8 cellular contexts compared by ENCODE assay signal in the genomic region with DNA sequence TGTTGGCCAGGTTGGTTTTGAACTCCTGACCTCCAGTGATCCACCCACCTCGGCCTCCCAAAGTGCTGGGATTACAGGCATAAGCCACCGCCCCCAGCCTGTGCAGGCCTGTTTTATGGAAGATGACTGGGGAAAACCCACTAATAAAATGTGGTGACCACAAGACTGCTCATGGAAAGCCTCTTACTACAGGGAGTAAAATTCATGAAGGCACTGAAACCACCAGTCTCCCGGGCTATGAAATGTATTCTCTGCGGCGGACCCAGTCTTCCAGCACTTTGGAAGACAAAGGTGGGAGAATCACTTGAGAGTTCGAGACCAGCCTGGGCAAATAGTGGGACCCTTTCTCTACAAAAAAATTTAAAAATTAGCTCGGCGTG. TPM values are rescaled to one million over a fixed set of nuclear protein-coding genes. Genes with fewer than 3 reads are reported as not detected.
DNase-seq lines count a peak whose midpoint lies in the region; TF ChIP-seq lines count a peak whose summit lies in the region.
"Not testable (repeated sequence)": the region's sequence is repeated elsewhere in the genome, so short reads cannot be mapped to it uniquely, and the experiment has no call there.

No MANE protein-coding gene starts in this region.

- CTCF ChIA-PET in PC-9 (lab: Charles Lee) = not testable (repeated sequence)

- peak overlapping the region; percentile 91 for H3K9ac ChIP-seq in GM23248
- H3K9ac ChIP-seq in skeletal muscle satellite cell (ENCODE audit: low read depth, low read length) = peak overlapping the region; percentile 93

- H3K36me3 Mint-ChIP-seq in activated T-helper 1 cell treated with anti-CD3 and anti-CD28 coated beads, Interleukin-12 subunit alpha, Interleukin-12 subunit beta, Interleukin-2, Interleukin-4 antibody, amounts not matched to agents 30 ng/mL and 10 ng/mL and 1 ng/mL, durations not matched to agents 14 hours and 24 hours and 36 hours (ENCODE audit: low read depth) = peaks cover 12% of the 10 kb centered on the region
- not testable (repeated sequence) for H3K36me3 Mint-ChIP-seq in glutamatergic neuron (ENCODE audit: unreplicated experiment)

- H2AFZ ChIP-seq in GM23248 = peak overlapping the region; percentile 98
- peak overlapping the region; percentile 94; the same call in 1 of the 2 replicates for H2AFZ ChIP-seq in PC-9

- H3K27me3 Mint-ChIP-seq in activated T-helper 1 cell treated with anti-CD3 and anti-CD28 coated beads, Interleukin-12 subunit alpha, Interleukin-12 subunit beta, Interleukin-2, Interleukin-4 antibody, amounts not matched to agents 30 ng/mL and 10 ng/mL and 1 ng/mL, durations not matched to agents 14 hours and 24 hours and 36 hours (ENCODE audit: insufficient read depth); glutamatergic neuron (ENCODE audit: unreplicated experiment): not testable (repeated sequence)

- not testable (repeated sequence) for H3K4me1 Mint-ChIP-seq in activated T-helper 1 cell treated with anti-CD3 and anti-CD28 coated beads, Interleukin-12 subunit alpha, Interleukin-12 subunit beta, Interleukin-2, Interleukin-4 antibody, amounts not matched to agents 30 ng/mL and 10 ng/mL and 1 ng/mL, durations not matched to agents 14 hours and 24 hours and 36 hours (ENCODE audit: low read depth); glutamatergic neuron (ENCODE audit: low read depth, unreplicated experiment)

- BruUV-seq in PC-9 (replicated peaks; lab: Mats Ljungman, UMichigan) = TSS peak; percentile 90

- H4K20me1 ChIP-seq in GM23248 (ENCODE audit: insufficient read depth); PC-9 (ENCODE audit: insufficient read depth): not testable (repeated sequence)

- peak overlapping the region; percentile 99 for H3K4me3 Mint-ChIP-seq in activated T-helper 1 cell treated with anti-CD3 and anti-CD28 coated beads, Interleukin-12 subunit alpha, Interleukin-12 subunit beta, Interleukin-2, Interleukin-4 antibody, amounts not matched to agents 30 ng/mL and 10 ng/mL and 1 ng/mL, durations not matched to agents 14 hours and 24 hours and 36 hours
- peak overlapping the region; percentile 76 for H3K4me3 Mint-ChIP-seq in glutamatergic neuron (ENCODE audit: unreplicated experiment)

- TF ChIP-seq CTCF in 22Rv1 (IDR thresholded peaks at IDR 0.05); PC-9 (conservative IDR thresholded peaks at IDR 0.05); glutamatergic neuron (IDR thresholded peaks at IDR 0.05; ENCODE audit: partially characterized antibody, unreplicated experiment): not testable (repeated sequence)

- H3K27me3 ChIP-seq in GM23248 (replicated peaks; ENCODE audit: insufficient read depth); PC-9 (ENCODE audit: insufficient read depth, low read depth); muscle layer of duodenum (ENCODE audit: low read depth, low read length); skeletal muscle satellite cell (ENCODE audit: control insufficient read depth, insufficient read depth, low read length): not testable (repeated sequence)

- H3K79me2 ChIP-seq in GM23248 (ENCODE audit: insufficient read depth) (peaks cover 39% of the 10 kb centered on the region), PC-9 (ENCODE audit: low read depth) (peaks cover 20% of the 10 kb centered on the region)

- H3K4me3 ChIP-seq in GM23248 = peak overlapping the region; percentile 88
- H3K4me3 ChIP-seq in PC-9 = peak overlapping the region; percentile 81; the same call in 1 of the 2 replicates
- peak overlapping the region; percentile 77 to 80 for H3K4me3 ChIP-seq in muscle layer of duodenum (ENCODE audit: low read depth in 1 of 2, low read length in 2 of 2)
- H3K4me3 ChIP-seq in skeletal muscle satellite cell (ENCODE audit: low read length) = peak overlapping the region; percentile 77

- POLR2A ChIA-PET in PC-9 (lab: Charles Lee; ENCODE audit: unreplicated experiment) = not testable (repeated sequence)

- intact Hi-C loops in PC-9 (cut with micrococcal nuclease; ENCODE audit: unreplicated experiment) = not testable (repeated sequence)
- intact Hi-C loops in activated T-helper 1 cell treated with anti-CD3 and anti-CD28 coated beads, Interleukin-12 subunit alpha, Interleukin-12 subunit beta, Interleukin-2, Interleukin-4 antibody, amounts not matched to agents 30 ng/mL and 10 ng/mL and 1 ng/mL, durations not matched to agents 14 hours and 24 hours and 36 hours (cut with micrococcal nuclease) = loop anchor here (5.0 kb wide), 2 partner anchors 453 to 973 kb away; a partner anchor contains a TSS

- not testable (repeated sequence) for H3K9me3 Mint-ChIP-seq in activated T-helper 1 cell treated with anti-CD3 and anti-CD28 coated beads, Interleukin-12 subunit alpha, Interleukin-12 subunit beta, Interleukin-2, Interleukin-4 antibody, amounts not matched to agents 30 ng/mL and 10 ng/mL and 1 ng/mL, durations not matched to agents 14 hours and 24 hours and 36 hours; glutamatergic neuron (ENCODE audit: unreplicated experiment)

- not testable (repeated sequence) for H3F3A ChIP-seq in GM23248 (ENCODE audit: insufficient read depth); PC-9 (ENCODE audit: insufficient read depth, low read depth)

- DNase-seq in GM23248; PC-9; activated T-helper 1 cell treated with anti-CD3 and anti-CD28 coated beads, Interleukin-12 subunit alpha, Interleukin-12 subunit beta, Interleukin-2, Interleukin-4 antibody, amounts not matched to agents 30 ng/mL and 10 ng/mL and 1 ng/mL, durations not matched to agents 14 hours and 24 hours and 36 hours (ENCODE audit: low spot score); glutamatergic neuron: not testable (repeated sequence)

- H3K9me3 ChIP-seq in GM23248 (ENCODE audit: low read depth); PC-9 (ENCODE audit: insufficient read depth, low read depth); muscle layer of duodenum (ENCODE audit: control insufficient read depth in 1 of 2, low read length in 2 of 2); skeletal muscle satellite cell (replicated peaks; ENCODE audit: low read length): not testable (repeated sequence)

- in situ Hi-C loops in GM23248 (cut with MboI) = not testable (repeated sequence)

- peak overlapping the region; percentile 91 for H3K27ac Mint-ChIP-seq in activated T-helper 1 cell treated with anti-CD3 and anti-CD28 coated beads, Interleukin-12 subunit alpha, Interleukin-12 subunit beta, Interleukin-2, Interleukin-4 antibody, amounts not matched to agents 30 ng/mL and 10 ng/mL and 1 ng/mL, durations not matched to agents 14 hours and 24 hours and 36 hours
- peak overlapping the region; percentile 62 for H3K27ac Mint-ChIP-seq in glutamatergic neuron (ENCODE audit: unreplicated experiment)

- H3K9me2 ChIP-seq in GM23248 (ENCODE audit: insufficient read depth); PC-9 (ENCODE audit: insufficient read depth): not testable (repeated sequence)

- H3K4me1 ChIP-seq in GM23248 (ENCODE audit: insufficient read depth); PC-9 (replicated peaks; ENCODE audit: insufficient read depth); skeletal muscle satellite cell (ENCODE audit: control insufficient read depth, insufficient read depth, low read length): not testable (repeated sequence)
- H3K4me1 ChIP-seq in muscle layer of duodenum (ENCODE audit: control insufficient read depth in 1 of 2, insufficient read depth in 2 of 2, low read length in 2 of 2) = peaks cover 0 to 14% of the 10 kb centered on the region in 2 donors

- WGBS in GM23248 (ENCODE audit: low coverage in 1 of 2, low lambda C conversion rate in 2 of 2, missing lambda C conversion rate in 2 of 2), 2 experiments = 69 to 70% methylated on average over 5 to 6 of the region's 8 CpGs

- H3K36me3 ChIP-seq in GM23248 (ENCODE audit: low read depth) = not testable (repeated sequence)
- 0 out of 2 replicates have a peak, but pooled peaks cover 13% of the 10 kb centered on the region for H3K36me3 ChIP-seq in PC-9 (ENCODE audit: low read depth)
- H3K36me3 ChIP-seq in muscle layer of duodenum (ENCODE audit: control insufficient read depth in 1 of 2, insufficient read depth in 2 of 2, low read length in 2 of 2) = peaks cover 6 to 13% of the 10 kb centered on the region in 2 donors
- H3K36me3 ChIP-seq in skeletal muscle satellite cell (ENCODE audit: insufficient read depth, low read length) = peaks cover 14% of the 10 kb centered on the region

- peak overlapping the region; percentile 83 for H3K4me2 ChIP-seq in GM23248 (ENCODE audit: unreplicated experiment)
- H3K4me2 ChIP-seq in PC-9 = peak overlapping the region; percentile 79
- H3K4me2 ChIP-seq in skeletal muscle satellite cell (ENCODE audit: low read length) = peak overlapping the region; percentile 83

- H3K27ac ChIP-seq in 22Rv1 (peak overlapping the region; percentile 88), GM23248 (peak overlapping the region; percentile 71), PC-9 (peak overlapping the region; percentile 72; the same call in 1 of the 2 replicates), cingulate gyrus (ENCODE audit: low read depth, low read length) (peak overlapping the region; percentile 93), muscle layer of duodenum (ENCODE audit: low read length) (peak overlapping the region; percentile 75)

RNA-seq across cellular contexts. Expression of a gene that starts 0.7 kb away (rescaled TPM):
- total RNA-seq in GM23248 (2014; rRNA removed; shearing (Covaris generic)) = 59.6 and 61.9 TPM in 2 replicates
- 37.5 and 40.1 TPM in 2 replicates for polyA plus RNA-seq in GM23248 (2016; fragmentation: Nextera tagmentation; extraction: Ambion mirVana)
- total RNA-seq in PC-9 (2021) (53.8 and 59.4 TPM in 2 replicates), glutamatergic neuron (ENCODE audit: unreplicated experiment) (28.9 TPM)
- total RNA-seq in activated T-helper 1 cell treated with anti-CD3 and anti-CD28 coated beads, Interleukin-12 subunit alpha, Interleukin-12 subunit beta, Interleukin-2, Interleukin-4 antibody, amounts not matched to agents 30 ng/mL and 10 ng/mL and 1 ng/mL, durations not matched to agents 14 hours and 24 hours and 36 hours = 66.1 and 68.3 TPM in 2 replicates
- total RNA-seq in skeletal muscle satellite cell (2012; rRNA removed) = 35.4 and 38.5 TPM in 2 replicates

RNA-seq across cellular contexts. Expression of a gene that starts 18.1 kb away (rescaled TPM):
- 30.0 and 37.8 TPM in 2 replicates for total RNA-seq in GM23248 (2014; rRNA removed; shearing (Covaris generic))
- polyA plus RNA-seq in GM23248 (2016; fragmentation: Nextera tagmentation; extraction: Ambion mirVana) = 28.7 and 32.6 TPM in 2 replicates
- total RNA-seq in PC-9 (2021) = 49.1 and 59.8 TPM in 2 replicates
- total RNA-seq in activated T-helper 1 cell treated with anti-CD3 and anti-CD28 coated beads, Interleukin-12 subunit alpha, Interleukin-12 subunit beta, Interleukin-2, Interleukin-4 antibody, amounts not matched to agents 30 ng/mL and 10 ng/mL and 1 ng/mL, durations not matched to agents 14 hours and 24 hours and 36 hours = 6.2 and 7.1 TPM in 2 replicates
- 22.6 TPM for total RNA-seq in glutamatergic neuron (ENCODE audit: unreplicated experiment)
- 5.0 and 6.6 TPM in 2 replicates for total RNA-seq in skeletal muscle satellite cell (2012; rRNA removed)
